ENCODE assay signal across 8 cellular contexts in the genomic region with DNA sequence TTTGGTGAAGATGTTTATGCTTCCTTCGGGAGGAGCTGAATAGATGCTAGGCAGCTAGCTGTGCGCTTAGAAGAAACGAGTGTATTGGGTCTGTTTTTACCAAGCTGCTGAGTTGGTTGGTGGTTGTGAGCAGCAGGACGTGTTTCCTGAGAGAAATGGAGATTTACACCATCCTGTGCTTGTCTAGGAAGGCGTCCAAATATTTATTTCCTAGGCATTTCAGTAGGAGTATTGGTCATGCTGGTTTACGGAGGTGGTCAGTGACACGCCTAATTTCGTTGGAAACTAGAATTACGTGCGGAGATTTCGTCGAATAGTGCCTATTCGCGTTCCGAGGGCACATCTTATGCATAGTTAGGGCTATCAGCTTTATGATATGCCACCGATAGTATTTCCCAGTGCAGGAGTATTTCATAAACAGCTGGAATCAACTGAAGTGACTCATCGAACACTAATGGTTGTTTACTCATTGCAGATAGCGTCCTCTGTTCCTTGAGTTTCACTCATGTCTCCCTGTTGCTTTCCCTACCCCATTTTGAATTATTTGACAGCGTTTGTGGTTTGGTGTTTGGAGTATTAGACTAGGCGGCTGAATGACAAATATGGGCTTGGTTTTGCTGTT. TPM values are rescaled to one million over a fixed set of nuclear protein-coding genes. Genes with fewer than 3 reads are reported as not detected.
DNase-seq lines count a peak whose midpoint lies in the region; ATAC-seq and TF ChIP-seq lines count a peak whose summit lies in the region.

No MANE protein-coding gene starts in this region.

- H3K4me3 ChIP-seq in AG04449 (ENCODE audit: low read depth, low read length) (peak overlapping the region; percentile 89), GM12875 (ENCODE audit: low read depth, low read length) (peak overlapping the region; percentile 93), PC-3 (ENCODE audit: low read length) (peak overlapping the region; percentile 93), colonic mucosa (peak overlapping the region; percentile 75), lower lobe of right lung (peak overlapping the region; percentile 79), thyroid gland (replicated peaks in 1 of 3) (peak overlapping the region; percentile 13 to 50 (median 36))

- H2AFZ ChIP-seq in PC-3 (ENCODE audit: low read length), result peak overlapping the region; percentile 95

- peak overlapping the region; percentile 87 for H3K27ac ChIP-seq in PC-3 (ENCODE audit: low read length)
- H3K27ac ChIP-seq in colonic mucosa, result peak overlapping the region; percentile 90
- H3K27ac ChIP-seq in lower lobe of right lung, result peak overlapping the region; percentile 94
- H3K27ac ChIP-seq in thyroid gland, result peak overlapping the region; percentile 85 to 98 (median 88)

- intact Hi-C loops in PC-3 (cut with micrococcal nuclease), result no loop called here
- intact Hi-C loops in colonic mucosa (cut with DNase I), result no loop called here
- intact Hi-C loops in lower lobe of right lung (cut with DNase I), result no loop called here
- intact Hi-C loops in thyroid gland (cut with DNase I), result no loop called here

- no peaks in the 10 kb centered on the region for H3K9me2 ChIP-seq in PC-3 (replicated peaks; ENCODE audit: low read length)

- no peaks in the 10 kb centered on the region for H3F3A ChIP-seq in PC-3 (ENCODE audit: low read length, unreplicated experiment)

- peak overlapping the region; percentile 85 for H3K9ac ChIP-seq in PC-3 (ENCODE audit: low read length)
- peak overlapping the region; percentile 72 to 90 for H3K9ac ChIP-seq in colonic mucosa (ENCODE audit: low read depth in 2 of 2, low read length in 2 of 2)

- H3K79me2 ChIP-seq in PC-3 (ENCODE audit: low read length), result peaks cover 61% of the 10 kb centered on the region

- DNase-seq in AG04449 (ENCODE audit: low read depth, low spot score) (peak; percentile 7), PC-3 (peak; percentile 77), colonic mucosa (no peak), lower lobe of right lung (no peak), thyroid gland (no peak), cerebellar nuclear complex (lab: John Stamatoyannopoulos, UW) (no peak)

- H4K20me1 ChIP-seq in PC-3 (ENCODE audit: low read length), result no peaks in the 10 kb centered on the region

- peak overlapping the region; percentile 98 for H3K4me2 ChIP-seq in PC-3 (ENCODE audit: low read length)

- ATAC-seq in HG03135 (IDR thresholded peaks at IDR 0.05; ENCODE audit: unreplicated experiment) (peak; percentile 31), PC-3 (peak; percentile 64), lower lobe of right lung (peak; percentile 13 to 30)

- no peaks in the 10 kb centered on the region for H3K9me3 ChIP-seq in PC-3 (ENCODE audit: low read length)
- H3K9me3 ChIP-seq in colonic mucosa, result no peaks in the 10 kb centered on the region
- no peaks in the 10 kb centered on the region for H3K9me3 ChIP-seq in lower lobe of right lung
- no peaks in the 10 kb centered on the region for H3K9me3 ChIP-seq in thyroid gland

- CTCF ChIA-PET in AG04449 (lab: Yijun Ruan, JAX), result interaction anchor here (0.7 kb wide), 1 partner anchor 13 kb away, joined by 3 read pairs; no protein-coding TSS in a partner anchor
- CTCF ChIA-PET in PC-3 (lab: Charles Lee), result no interaction called here

- TF ChIP-seq POLR2A in thyroid gland (IDR thresholded peaks at IDR 0.05), result no peak

- WGBS in thyroid gland, 2 donors, result 1 to 2% methylated on average over 20 of the region's 20 CpGs

- H3K27me3 ChIP-seq in PC-3 (ENCODE audit: low read length) (no peaks in the 10 kb centered on the region), colonic mucosa (no peaks in the 10 kb centered on the region), lower lobe of right lung (ENCODE audit: low read depth) (no peaks in the 10 kb centered on the region), thyroid gland (no peaks in the 10 kb centered on the region)

- BruUV-seq in PC-3 (replicated peaks; lab: Mats Ljungman, UMichigan), result no TSS peak

- peaks cover 17% of the 10 kb centered on the region for H3K4me1 ChIP-seq in PC-3 (ENCODE audit: insufficient read depth, low read length)
- H3K4me1 ChIP-seq in colonic mucosa, result peaks cover 4% of the 10 kb centered on the region
- H3K4me1 ChIP-seq in lower lobe of right lung, result peaks cover 55% of the 10 kb centered on the region
- H3K4me1 ChIP-seq in thyroid gland, result peaks cover 11 to 18% of the 10 kb centered on the region in 2 donors

- no peaks in the 10 kb centered on the region for H3K36me3 ChIP-seq in PC-3 (ENCODE audit: low read depth, low read length)
- H3K36me3 ChIP-seq in colonic mucosa, result no peaks in the 10 kb centered on the region
- no peaks in the 10 kb centered on the region for H3K36me3 ChIP-seq in lower lobe of right lung
- H3K36me3 ChIP-seq in thyroid gland, result no peaks in the 10 kb centered on the region

- POLR2A ChIA-PET in AG04449 (lab: Yijun Ruan, JAX), result interaction anchor here (1.8 kb wide), 1 partner anchor 25 kb away, joined by 9 read pairs; no protein-coding TSS in a partner anchor
- POLR2A ChIA-PET in PC-3 (lab: Charles Lee; ENCODE audit: unreplicated experiment), result no interaction called here

- TF ChIP-seq CTCF in AG04449 (IDR thresholded peaks at IDR 0.05; ENCODE audit: insufficient read depth, low read length, missing control alignments) (no peak), GM12875 (IDR thresholded peaks at IDR 0.05; ENCODE audit: borderline replicate concordance, insufficient read depth, low read depth, low read length) (no peak), PC-3 (conservative IDR thresholded peaks at IDR 0.05; ENCODE audit: low read depth, low read length) (no peak), colonic mucosa (IDR thresholded peaks at IDR 0.05) (no peak), lower lobe of right lung (IDR thresholded peaks at IDR 0.05) (no peak), thyroid gland (IDR thresholded peaks at IDR 0.05) (no peak)

RNA-seq across cellular contexts. Expression of a gene that starts 0.8 kb away (rescaled TPM):
- 9.7 and 12.5 TPM in 2 replicates for total RNA-seq in PC-3 (2014; rRNA removed)
- total RNA-seq in colonic mucosa, result 10 to 100 TPM; 22.2 to 37.9 TPM
- total RNA-seq in lower lobe of right lung, result 66.5 TPM
- total RNA-seq in thyroid gland, result 10 to 100 TPM; 45.0 to 80.4 (median 56.3) TPM

Comparison
In these comparisons a context has a peak if more than half of its experiments do, and no peak if none do; other contexts are left out.
1. DNase-seq: peak in AG04449 (single experiment) and PC-3 (single experiment); none in colonic mucosa (single experiment), lower lobe of right lung (single experiment), thyroid gland (0 of 2) and cerebellar nuclear complex (0 of 2).
2. H3K4me3 ChIP-seq: peak in every context shown above with its lines; median percentile 93 in GM12875; 93 in PC-3; 89 in AG04449; 79 in lower lobe of right lung; 75 in colonic mucosa; 36 in thyroid gland.
3. Peak in every context shown above with its lines, with median percentiles within 50 percentile points of each other: ATAC-seq and H3K27ac ChIP-seq.